In the genomic region with DNA sequence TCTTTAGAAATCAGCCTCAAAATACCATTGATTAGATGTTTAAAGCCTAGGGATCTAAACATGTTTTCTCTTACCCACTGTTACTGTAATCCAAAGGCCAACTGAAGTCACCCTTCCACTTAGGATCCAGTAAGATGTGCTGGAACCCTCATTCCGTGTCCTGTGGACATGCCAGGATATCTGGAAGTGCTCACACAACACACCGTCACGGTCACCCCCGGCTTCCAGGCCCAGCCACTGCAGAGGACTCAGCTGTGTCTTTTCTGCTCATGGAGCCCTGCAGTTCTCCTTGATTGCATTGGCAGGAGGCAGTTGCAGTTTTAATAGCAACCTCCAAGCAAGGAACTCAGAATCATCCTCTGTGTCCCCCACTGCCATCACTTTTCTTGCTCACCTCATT, we compare ENCODE assay signal across 24 cellular contexts.
"Had no signal": no experiment of that assay in that cellular context is flagged by ENCODE, and none has a peak within 500 bp of the region (broad histone marks: within the 10 kb centered on the region; RNA-seq: fewer than 3 reads in every experiment).

No MANE protein-coding gene starts in this region.

- H3K27me3 ChIP-seq: brain microvascular endothelial cell, Peyer's patch had no signal

- H3K4me3 ChIP-seq: Peyer's patch had no signal

- H3K9ac ChIP-seq: KMS-11 had no signal

- H3K4me2 ChIP-seq: KMS-11 had no signal

- H3K27ac Mint-ChIP-seq: activated CD4-positive, alpha-beta memory T cell treated with anti-CD3 and anti-CD28 coated beads for 36 hours; activated CD4-positive, alpha-beta T cell treated with anti-CD3 and anti-CD28 coated beads, Interleukin-2, amount 10 ng/mL, durations not matched to agents 7 days and 5 days; activated naive CD4-positive, alpha-beta T cell treated with anti-CD3 and anti-CD28 coated beads, Interleukin-2, amount 50 U/mL, for 72 hours; activated naive CD8-positive, alpha-beta T cell treated with anti-CD3 and anti-CD28 coated beads, Interleukin-2, amount 50 U/mL, for 24 hours; T-helper 17 cell had no signal

- H3K27ac ChIP-seq: brain microvascular endothelial cell, KMS-11, Peyer's patch had no signal

- H3K36me3 ChIP-seq: brain microvascular endothelial cell, Peyer's patch had no signal

- H3K9me3 ChIP-seq: Peyer's patch had no signal

- H3K9me3 Mint-ChIP-seq: activated CD4-positive, alpha-beta memory T cell treated with anti-CD3 and anti-CD28 coated beads for 36 hours; activated CD4-positive, alpha-beta T cell treated with anti-CD3 and anti-CD28 coated beads, Interleukin-2, amount 10 ng/mL, durations not matched to agents 7 days and 5 days; activated naive CD4-positive, alpha-beta T cell treated with anti-CD3 and anti-CD28 coated beads, Interleukin-2, amount 50 U/mL, for 72 hours; activated naive CD8-positive, alpha-beta T cell treated with anti-CD3 and anti-CD28 coated beads, Interleukin-2, amount 50 U/mL, for 24 hours; activated T-cell treated with anti-CD3 and anti-CD28 coated beads, Interleukin-2, amount 50 U/mL, for 4 hours had no signal

- DNase-seq: activated CD4-positive, alpha-beta memory T cell treated with anti-CD3 and anti-CD28 coated beads for 36 hours; activated CD4-positive, alpha-beta T cell treated with anti-CD3 and anti-CD28 coated beads, Interleukin-2, amount 10 ng/mL, durations not matched to agents 7 days and 5 days; activated CD4-positive, CD25-positive, alpha-beta regulatory T cell; activated CD8-positive, alpha-beta memory T cell treated with anti-CD3 and anti-CD28 coated beads for 24 hours; activated effector memory CD4-positive, alpha-beta T cell treated with anti-CD3 and anti-CD28 coated beads, Interleukin-2, amount 50 U/mL, for 16 hours; activated naive CD4-positive, alpha-beta T cell treated with Interleukin-2 at 50 U/mL for 16 hours; activated naive CD8-positive, alpha-beta T cell treated with anti-CD3 and anti-CD28 coated beads, Interleukin-2, amount 50 U/mL, for 24 hours; activated T-cell treated with anti-CD3 and anti-CD28 coated beads, Interleukin-2, amount 50 U/mL, for 4 hours; amniotic stem cell; brain microvascular endothelial cell; caudate nucleus; NCI-H1092; NCI-H1417; NCI-H2029; NCI-H2107; NCI-H2171 treated with DMSO at 0.1 percent for 48 hours; NCI-H226; NCI-H510A; Peyer's patch; SIG-M5; T-helper 17 cell; T-helper 9 cell had no signal

- ATAC-seq: activated naive CD4-positive, alpha-beta T cell treated with anti-CD3 and anti-CD28 coated beads, Interleukin-2, amount 50 U/mL, for 72 hours; activated naive CD8-positive, alpha-beta T cell treated with anti-CD3 and anti-CD28 coated beads, Interleukin-2, amount 50 U/mL, for 24 hours; activated T-cell treated with anti-CD3 and anti-CD28 coated beads, Interleukin-2, amount 50 U/mL, for 4 hours; T-helper 17 cell had no signal

- H3K36me3 Mint-ChIP-seq: activated CD4-positive, alpha-beta memory T cell treated with anti-CD3 and anti-CD28 coated beads for 36 hours; activated naive CD4-positive, alpha-beta T cell treated with anti-CD3 and anti-CD28 coated beads, Interleukin-2, amount 50 U/mL, for 72 hours had no signal

- H3K4me1 Mint-ChIP-seq: activated naive CD8-positive, alpha-beta T cell treated with anti-CD3 and anti-CD28 coated beads, Interleukin-2, amount 50 U/mL, for 24 hours had no signal

- H3K4me3 Mint-ChIP-seq: activated CD4-positive, alpha-beta memory T cell treated with anti-CD3 and anti-CD28 coated beads for 36 hours; activated CD4-positive, alpha-beta T cell treated with anti-CD3 and anti-CD28 coated beads, Interleukin-2, amount 10 ng/mL, durations not matched to agents 7 days and 5 days; activated naive CD8-positive, alpha-beta T cell treated with anti-CD3 and anti-CD28 coated beads, Interleukin-2, amount 50 U/mL, for 24 hours; activated T-cell treated with anti-CD3 and anti-CD28 coated beads, Interleukin-2, amount 50 U/mL, for 4 hours; T-helper 17 cell had no signal
